In the genomic region with DNA sequence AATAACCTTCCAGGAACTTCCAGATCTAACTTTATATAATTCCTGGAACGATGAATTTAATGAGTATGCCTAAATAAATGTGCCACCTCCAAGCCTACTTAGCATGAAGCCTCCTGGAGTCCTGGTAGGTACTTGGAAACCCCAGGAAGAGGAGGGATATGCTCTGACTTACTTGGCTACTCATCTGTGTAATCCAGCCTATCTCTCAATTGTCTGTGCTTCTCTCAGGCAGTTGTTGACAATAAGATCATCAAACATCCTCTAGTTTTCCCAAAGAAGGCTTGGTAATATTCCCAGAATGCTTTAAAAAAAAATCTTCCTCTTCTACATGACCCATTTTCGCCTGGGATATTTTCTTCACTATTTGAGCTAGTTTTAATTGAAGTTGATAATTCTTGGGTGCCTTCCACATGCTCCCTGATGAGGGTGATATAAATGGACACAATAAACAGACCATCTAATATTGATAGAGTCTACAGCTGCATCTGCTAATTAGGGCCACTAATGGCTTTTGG, we compare ENCODE assay signal across 19 cellular contexts.
"Had no signal": no experiment of that assay in that cellular context is flagged by ENCODE, and none has a peak within 500 bp of the region (broad histone marks: within the 10 kb centered on the region; RNA-seq: fewer than 3 reads in every experiment).

No MANE protein-coding gene starts in this region.

- H3K4me1 ChIP-seq: esophagus muscularis mucosa, left lung, right atrium auricular region, spleen, vagina had no signal

- DNase-seq: activated CD4-positive, alpha-beta T cell treated with anti-CD3 and anti-CD28 coated beads, Interleukin-2, amount 10 ng/mL, durations not matched to agents 7 days and 5 days; activated CD4-positive, CD25-positive, alpha-beta regulatory T cell treated with anti-CD3 and anti-CD28 coated beads, Interleukin-2, amount 50 U/mL, for 72 hours; activated CD8-positive, alpha-beta T cell treated with anti-CD3 and anti-CD28 coated beads, Interleukin-2, amount 10 ng/mL, durations not matched to agents 7 days and 5 days; adrenal gland; central memory CD4-positive, alpha-beta T cell; dermis blood vessel endothelial cell; effector memory CD4-positive, alpha-beta T cell; heart left ventricle; left lung; naive thymus-derived CD4-positive, alpha-beta T cell; spleen; stimulated activated CD4-positive, alpha-beta T cell treated with anti-CD3 and anti-CD28 coated beads, Interleukin-4, amount 100 ng/mL, for 24 hours; stimulated activated naive CD4-positive, alpha-beta T cell treated with Interleukin-2 at 50 U/mL for 16 hours had no signal

- H3K9me3 ChIP-seq: adrenal gland, left lung, thoracic aorta, vagina had no signal

- H3K36me3 ChIP-seq: adrenal gland, esophagus muscularis mucosa, heart left ventricle, left lung, right atrium auricular region, spleen, thoracic aorta, vagina had no signal

- H3K27me3 ChIP-seq: adrenal gland, esophagus muscularis mucosa, heart left ventricle, left lung, right atrium auricular region, spleen, vagina had no signal

- H3K27ac ChIP-seq: adrenal gland, esophagus muscularis mucosa, heart left ventricle, left lung, right atrium auricular region, spleen, thoracic aorta, vagina, VCaP had no signal

- H3K4me3 ChIP-seq: adrenal gland, esophagus muscularis mucosa, heart left ventricle, left lung, right atrium auricular region, spleen, thoracic aorta, vagina had no signal

- ATAC-seq: activated CD8-positive, alpha-beta T cell treated with anti-CD3 and anti-CD28 coated beads, Interleukin-2, amount 10 ng/mL, durations not matched to agents 7 days and 5 days; activated naive CD4-positive, alpha-beta T cell treated with anti-CD3 and anti-CD28 coated beads, Interleukin-2, amount 50 U/mL, for 72 hours; heart left ventricle; left lung; naive thymus-derived CD4-positive, alpha-beta T cell had no signal
